ENCODE assay signal across 8 cellular contexts in the genomic region with DNA sequence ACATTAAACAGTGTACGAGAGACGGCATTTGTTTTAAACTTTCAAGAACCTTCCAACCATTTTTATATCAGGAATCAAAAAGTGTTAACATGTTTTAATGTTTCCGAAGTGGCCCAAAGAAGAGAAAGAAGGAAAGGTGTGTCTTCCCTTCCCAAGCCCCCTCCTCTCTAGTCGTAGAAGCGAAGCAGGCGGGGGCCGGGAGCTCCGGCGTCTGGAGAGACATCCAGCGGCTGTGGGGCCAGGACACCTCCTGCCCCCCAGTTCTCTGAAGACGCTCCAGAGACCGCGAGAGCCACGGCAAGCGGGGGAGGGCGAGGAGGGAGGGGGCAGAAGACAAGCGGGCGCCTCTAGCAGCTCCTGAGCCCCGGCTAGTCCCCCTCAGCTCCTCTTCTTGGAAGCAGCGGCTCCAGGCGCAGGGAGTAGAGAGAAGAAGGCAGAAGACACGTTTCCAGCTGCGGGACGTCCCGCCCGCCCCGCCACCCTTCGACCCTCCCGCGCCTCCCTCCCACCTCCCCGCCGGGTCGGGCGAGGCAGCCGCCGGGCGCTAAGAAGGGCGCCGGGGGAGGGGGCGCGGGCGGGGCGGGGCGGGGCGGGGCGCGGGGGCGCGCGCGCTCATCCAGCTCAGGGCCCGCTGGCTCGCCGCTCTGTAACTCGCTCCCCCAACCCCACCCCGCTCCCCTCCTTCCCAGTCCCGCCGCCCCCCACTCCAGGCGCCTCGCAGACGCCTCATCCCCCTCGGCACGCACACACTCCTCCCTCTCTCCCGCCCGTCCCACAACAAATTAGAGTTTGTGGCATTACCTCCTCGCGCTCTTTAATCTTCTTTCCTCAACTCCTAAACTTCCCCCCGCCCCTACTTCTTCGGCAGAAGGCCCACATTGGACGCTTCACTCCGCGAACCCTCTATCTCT. TPM values are rescaled to one million over a fixed set of nuclear protein-coding genes. Genes with fewer than 3 reads are reported as not detected.
DNase-seq lines count a peak whose midpoint lies in the region; ATAC-seq and TF ChIP-seq lines count a peak whose summit lies in the region.

A gene (minus strand): TSS at position 871 of the 911 bp plus-strand sequence.

- peak; percentile 71 to 87 (median 76) for DNase-seq in CD4-positive, alpha-beta memory T cell
- DNase-seq in HT1080 (ENCODE audit: low read depth) (peak; percentile 72), activated gamma-delta T cell (lab: John Stamatoyannopoulos, UW) (peak; percentile 65), foreskin fibroblast (peak; percentile 71 to 87)

- peak within 1 kb of the TSS; percentile 73 to 97 for H3K4me3 ChIP-seq in CD4-positive, alpha-beta memory T cell (ENCODE audit: low read length in 2 of 2)
- H3K4me3 ChIP-seq in foreskin fibroblast (ENCODE audit: low read depth in 1 of 2, low read length in 2 of 2) (peak within 1 kb of the TSS; percentile 76 to 80), neuron (ENCODE audit: low read length) (peak within 1 kb of the TSS; percentile 87)

- no peaks in the 10 kb centered on the region for H3K27me3 ChIP-seq in CD4-positive, alpha-beta memory T cell (ENCODE audit: insufficient read depth, low read length)
- H3K27me3 ChIP-seq in neuron (ENCODE audit: insufficient read depth, low read length), result no peaks in the 10 kb centered on the region

- peak within 1 kb of the TSS; percentile 94 to 100 (median 98) for H3K4me3 Mint-ChIP-seq in CD4-positive, alpha-beta memory T cell

- no peaks in the 10 kb centered on the region for H3K27me3 Mint-ChIP-seq in CD4-positive, alpha-beta memory T cell

- H3K36me3 ChIP-seq in CD4-positive, alpha-beta memory T cell (ENCODE audit: insufficient read depth, low read length), result no peaks in the 10 kb centered on the region
- H3K36me3 ChIP-seq in neuron (ENCODE audit: insufficient read depth, low read length), result no peaks in the 10 kb centered on the region

- CTCF ChIA-PET in CD4-positive, alpha-beta memory T cell (lab: Charles Lee; ENCODE audit: partially characterized antibody), result interaction anchor here (1.5 to 8.3 kb wide), 5 partner anchors 15 to 55 kb away, joined by 5 to 83 read pairs (median 6); no protein-coding TSS in a partner anchor

- H3K36me3 Mint-ChIP-seq in CD4-positive, alpha-beta memory T cell, result peaks cover 9 to 21% of the 10 kb centered on the region in 2 donors

- peak; percentile 16 for ATAC-seq in GM19467 (IDR thresholded peaks at IDR 0.05; ENCODE audit: unreplicated experiment)

- peak; percentile 64 for TF ChIP-seq POLR2A in Raji (IDR thresholded peaks at IDR 0.05; ENCODE audit: insufficient read depth, low read depth, low read length)

- intact Hi-C loops in CD4-positive, alpha-beta memory T cell (cut with micrococcal nuclease), result loop anchor here (1.0 to 10.0 kb wide), 10 partner anchors 19 to 1632 kb away; a partner anchor contains a TSS

- H3K27ac ChIP-seq in CD4-positive, alpha-beta memory T cell (ENCODE audit: low read depth, low read length), result peak within 1 kb of the TSS; percentile 97

- H3K4me1 ChIP-seq in CD4-positive, alpha-beta memory T cell (ENCODE audit: insufficient read depth, low read length), result peaks cover 25% of the 10 kb centered on the region
- H3K4me1 ChIP-seq in neuron (ENCODE audit: insufficient read depth, low read length), result peaks cover 17% of the 10 kb centered on the region

- H3K4me1 Mint-ChIP-seq in CD4-positive, alpha-beta memory T cell, result peaks cover 18 to 49% (median 29%) of the 10 kb centered on the region in 4 donors

- H3K27ac Mint-ChIP-seq in CD4-positive, alpha-beta memory T cell, result peak within 1 kb of the TSS; percentile 90 to 100 (median 100)

- POLR2A ChIA-PET in CD4-positive, alpha-beta memory T cell (lab: Charles Lee; ENCODE audit: partially characterized antibody), result interaction anchor here (0.6 to 6.5 kb wide), 21 partner anchors 9 to 1402 kb away, joined by 3 to 289 read pairs (median 5); no protein-coding TSS in a partner anchor

- H2AFZ ChIP-seq in neuron (ENCODE audit: low read depth, low read length), result peak within 1 kb of the TSS; percentile 90

- TF ChIP-seq CTCF in foreskin fibroblast (IDR thresholded peaks at IDR 0.05; ENCODE audit: low read depth, low read length), result no peak
- no peak for TF ChIP-seq CTCF in subcutaneous adipose tissue (IDR thresholded peaks at IDR 0.05; ENCODE audit: low read depth)

- H3K9me3 Mint-ChIP-seq in CD4-positive, alpha-beta memory T cell, result peaks cover 0 to 4% (median 0%) of the 10 kb centered on the region in 8 donors

- no peaks in the 10 kb centered on the region for H3K9me3 ChIP-seq in CD4-positive, alpha-beta memory T cell (ENCODE audit: control insufficient read depth in 1 of 2, low read length in 2 of 2)
- no peaks in the 10 kb centered on the region for H3K9me3 ChIP-seq in neuron (ENCODE audit: low read length)

RNA-seq across cellular contexts. Expression of the gene that starts here (rescaled TPM):
- total RNA-seq in CD4-positive, alpha-beta memory T cell, result 10 to 100 TPM; 52.4 to 58.4 TPM
- 10 to 100 TPM; 21.9 to 30.5 TPM for polyA plus RNA-seq in CD4-positive, alpha-beta memory T cell
- 6.0 and 6.4 TPM in 2 replicates for total RNA-seq in HT1080 (2014; rRNA removed; shearing (Covaris generic))
- 0.30 and 0.86 TPM in 2 replicates for polyA plus RNA-seq in HT1080 (2015; cell fraction: cytosol; rRNA removed)
- 0.51 and 1.1 TPM in 2 replicates for polyA plus RNA-seq in HT1080 (2015; cell fraction: nucleus; rRNA removed)
- total RNA-seq in subcutaneous adipose tissue, result 10 to 100 TPM; 60.3 to 93.4 (median 69.1) TPM

Comparison
In these comparisons a context has a peak if more than half of its experiments do, and no peak if none do; other contexts are left out.
1. Peak in every context shown above with its lines: DNase-seq, ATAC-seq, H3K4me3 ChIP-seq and H3K27ac ChIP-seq.